18 cellular contexts compared by ENCODE assay signal in genomic region chr2:26494891-26495290, GRCh38. TPM values are rescaled to one million over a fixed set of nuclear protein-coding genes. Genes with fewer than 3 reads are reported as not detected.
A peak's percentile ranks its signal among the peaks of the same experiment; 100 is the strongest.
DNase-seq lines count a peak whose midpoint lies in the region; ATAC-seq and TF ChIP-seq lines count a peak whose summit lies in the region.
"Had no signal": no experiment of that assay in that cellular context is flagged by ENCODE, and none has a peak within 500 bp of the region (broad histone marks: within the 10 kb centered on the region; RNA-seq: fewer than 3 reads in every experiment).

No MANE protein-coding gene starts in this region.

- no peaks in the 10 kb centered on the region for H4K20me1 ChIP-seq in neural progenitor cell (ENCODE audit: low read depth)

- H3K4me3 Mint-ChIP-seq in chondrocyte (ENCODE audit: unreplicated experiment) (no peak overlapping the region), neural progenitor cell (no peak overlapping the region)
- H3K4me3 Mint-ChIP-seq: CD4-positive, CD25-positive, alpha-beta regulatory T cell; CD8-positive, alpha-beta memory T cell; GM23338 had no signal

- H3K9me3 Mint-ChIP-seq in chondrocyte (ENCODE audit: low read depth) (no peaks in the 10 kb centered on the region), neural progenitor cell (peaks cover 7% of the 10 kb centered on the region)
- H3K9me3 Mint-ChIP-seq: CD4-positive, CD25-positive, alpha-beta regulatory T cell; CD8-positive, alpha-beta memory T cell; GM23338 had no signal

- peak; percentile 2 for DNase-seq in Right ventricle myocardium inferior (ENCODE audit: missing footprints)
- no peak for DNase-seq in right cardiac atrium
- peak; percentile 72 for DNase-seq in chondrocyte (ENCODE audit: low spot score)
- no peak for DNase-seq in neural progenitor cell (ENCODE audit: low spot score)
- DNase-seq in NCI-H2171 (lab: John Stamatoyannopoulos, UW), result no peak
- DNase-seq in iPS-NIHi11 (ENCODE audit: low spot score), result no peak
- DNase-seq: ACHN; BE2C; C1 segment of cervical spinal cord; CD4-positive, CD25-positive, alpha-beta regulatory T cell; CD8-positive, alpha-beta memory T cell; COR-L47; DMS 273 treated with DMSO at 0.1 percent for 48 hours; DMS53; H7 had no signal

- H3K4me2 ChIP-seq in neural progenitor cell, result no peak overlapping the region
- H3K4me2 ChIP-seq: GM23338 had no signal

- WGBS in right cardiac atrium, result 90% methylated on average over 8 of the region's 8 CpGs

- ATAC-seq in Right ventricle myocardium inferior, result no peak
- no peak for ATAC-seq in right cardiac atrium
- no peak for ATAC-seq in GM18873 (IDR thresholded peaks at IDR 0.05; ENCODE audit: low FRiP score, unreplicated experiment)

- intact Hi-C loops in Right ventricle myocardium inferior (cut with DNase I), result no loop called here
- intact Hi-C loops in right cardiac atrium (cut with DNase I), result no loop called here

- peaks cover 19% of the 10 kb centered on the region for H3K27me3 Mint-ChIP-seq in chondrocyte (ENCODE audit: low read depth)
- H3K27me3 Mint-ChIP-seq in neural progenitor cell (ENCODE audit: insufficient read depth, low read depth), result peaks cover 13% of the 10 kb centered on the region

- H3K27ac Mint-ChIP-seq in chondrocyte (ENCODE audit: unreplicated experiment) (no peak overlapping the region), neural progenitor cell (peak overlapping the region; percentile 33)
- H3K27ac Mint-ChIP-seq: CD4-positive, CD25-positive, alpha-beta regulatory T cell; CD8-positive, alpha-beta memory T cell had no signal

- H3K4me1 ChIP-seq in right cardiac atrium (ENCODE audit: control insufficient read depth, insufficient read depth, low read length) (no peaks in the 10 kb centered on the region), neural progenitor cell (peaks cover 17% of the 10 kb centered on the region)
- H3K4me1 ChIP-seq: BE2C had no signal

- H3K4me1 Mint-ChIP-seq in chondrocyte (ENCODE audit: low read depth), result no peaks in the 10 kb centered on the region
- peaks cover 31% of the 10 kb centered on the region for H3K4me1 Mint-ChIP-seq in neural progenitor cell
- H3K4me1 Mint-ChIP-seq: CD4-positive, CD25-positive, alpha-beta regulatory T cell had no signal

- H3K36me3 Mint-ChIP-seq in chondrocyte (ENCODE audit: low read depth), result no peaks in the 10 kb centered on the region
- H3K36me3 Mint-ChIP-seq in neural progenitor cell, result peaks cover 2% of the 10 kb centered on the region
- H3K36me3 Mint-ChIP-seq: CD4-positive, CD25-positive, alpha-beta regulatory T cell; CD8-positive, alpha-beta memory T cell had no signal

- H2AFZ ChIP-seq in neural progenitor cell (replicated peaks), result no peak overlapping the region
- H2AFZ ChIP-seq: GM23338 had no signal

- H3K27ac ChIP-seq in right cardiac atrium (ENCODE audit: low read length) (no peak overlapping the region), neural progenitor cell (no peak overlapping the region)

- H3K4me3 ChIP-seq in right cardiac atrium (ENCODE audit: low read length) (no peak overlapping the region), neural progenitor cell (no peak overlapping the region)
- H3K4me3 ChIP-seq: GM23338 had no signal

- no peaks in the 10 kb centered on the region for H3K36me3 ChIP-seq in neural progenitor cell
- H3K36me3 ChIP-seq: BE2C had no signal

- no peaks in the 10 kb centered on the region for H3K79me2 ChIP-seq in neural progenitor cell (ENCODE audit: low read depth)

- TF ChIP-seq CTCF in chondrocyte (IDR thresholded peaks at IDR 0.05) (no peak), neural progenitor cell (IDR thresholded peaks at IDR 0.05) (no peak)

- H3F3A ChIP-seq in neural progenitor cell (ENCODE audit: low read depth), result peaks cover 15% of the 10 kb centered on the region

- H3K9me3 ChIP-seq in right cardiac atrium (ENCODE audit: control insufficient read depth, low read length) (no peaks in the 10 kb centered on the region), neural progenitor cell (ENCODE audit: low read depth) (no peaks in the 10 kb centered on the region)
- H3K9me3 ChIP-seq: BE2C had no signal

- no peak overlapping the region for H3K9ac ChIP-seq in neural progenitor cell

- H3K27me3 ChIP-seq in right cardiac atrium (ENCODE audit: control insufficient read depth, insufficient read depth) (no peaks in the 10 kb centered on the region), neural progenitor cell (no peaks in the 10 kb centered on the region)
- H3K27me3 ChIP-seq: BE2C had no signal

RNA-seq across cellular contexts. Expression of gene OTOF, which starts 17.0 kb away (rescaled TPM):
- 0.08 TPM for total RNA-seq in Right ventricle myocardium inferior
- total RNA-seq in right cardiac atrium, result under 1 TPM in 2 of 4 donors, not detected in 2; 0.15 to 0.25 TPM
- 0.25 TPM for polyA plus RNA-seq in right cardiac atrium
- total RNA-seq in chondrocyte, result not detected in 3 replicates
- 0.36 and 0.84 TPM in 2 replicates for total RNA-seq in neural progenitor cell (ENCODE audit: low replicate concordance)
- total RNA-seq: HT-29 had no signal

Comparison
In these comparisons a context has a peak if more than half of its experiments do, and no peak if none do; other contexts are left out.
1. DNase-seq: peak in Right ventricle myocardium inferior (single experiment) and chondrocyte (single experiment); none in right cardiac atrium (0 of 3), neural progenitor cell (single experiment), NCI-H2171 (single experiment) and iPS-NIHi11 (single experiment).